Comparison of ENCODE assay signal across 23 cellular contexts in the genomic region with DNA sequence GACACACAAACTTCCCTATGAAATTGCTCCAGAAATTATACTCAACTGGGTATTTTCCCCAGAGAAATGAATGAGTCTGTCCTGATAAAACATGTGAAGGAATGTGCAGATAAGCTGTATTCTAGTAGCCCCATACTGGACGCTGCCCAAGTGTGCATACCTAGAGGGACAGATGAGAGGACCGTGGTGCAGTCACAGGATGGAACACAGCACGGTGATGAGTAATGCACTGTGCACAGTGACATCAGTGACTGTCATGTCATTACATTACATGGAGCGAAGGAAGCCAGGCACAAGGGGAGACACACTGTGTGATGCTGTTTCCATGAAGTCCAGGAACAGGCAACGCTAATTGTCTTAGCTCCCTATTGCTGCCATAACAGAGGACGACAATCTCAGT.
DNase-seq lines count a peak whose midpoint lies in the region; ATAC-seq and TF ChIP-seq lines count a peak whose summit lies in the region.
"Had no signal": no experiment of that assay in that cellular context is flagged by ENCODE, and none has a peak within 500 bp of the region (broad histone marks: within the 10 kb centered on the region; RNA-seq: fewer than 3 reads in every experiment).

No MANE protein-coding gene starts in this region.

- H2AFZ ChIP-seq in neural progenitor cell (replicated peaks), result no peak overlapping the region
- H2AFZ ChIP-seq in GM23248, result no peak overlapping the region

- H3K4me3 ChIP-seq in RWPE2 (ENCODE audit: severe bottlenecking) (no peak overlapping the region), neural progenitor cell (no peak overlapping the region), GM23248 (no peak overlapping the region)
- H3K4me3 ChIP-seq: SK-N-MC had no signal

- H3K27ac ChIP-seq in RWPE2 (ENCODE audit: poor library complexity, severe bottlenecking) (no peak overlapping the region), neural progenitor cell (no peak overlapping the region), GM23248 (no peak overlapping the region)
- H3K27ac ChIP-seq: HL-60, RWPE1, SK-N-MC had no signal

- no peaks in the 10 kb centered on the region for H3K4me1 ChIP-seq in RWPE2 (ENCODE audit: insufficient read depth, poor library complexity, severe bottlenecking)
- H3K4me1 ChIP-seq in neural progenitor cell, result peaks cover 5% of the 10 kb centered on the region
- no peaks in the 10 kb centered on the region for H3K4me1 ChIP-seq in GM23248 (ENCODE audit: insufficient read depth)

- H3K27ac Mint-ChIP-seq in brain (peak overlapping the region in 3 of 5 experiments; percentile 2 to 69 (median 29)), neural progenitor cell (peak overlapping the region; percentile 35)
- H3K27ac Mint-ChIP-seq: B cell had no signal

- H3K36me3 Mint-ChIP-seq in brain (peaks cover 35% of the 10 kb centered on the region), neural progenitor cell (peaks cover 12% of the 10 kb centered on the region)

- in situ Hi-C loops in GM23248 (cut with MboI), result no loop called here

- H3K9me3 Mint-ChIP-seq in brain (peaks cover 11 to 35% (median 25%) of the 10 kb centered on the region in 5 experiments), neural progenitor cell (peaks cover 17% of the 10 kb centered on the region)

- H3K9ac ChIP-seq in neural progenitor cell (no peak overlapping the region), GM23248 (no peak overlapping the region)

- H3K36me3 ChIP-seq in RWPE2 (ENCODE audit: low read depth) (peaks cover 12% of the 10 kb centered on the region), neural progenitor cell (no peaks in the 10 kb centered on the region), GM23248 (ENCODE audit: low read depth) (no peaks in the 10 kb centered on the region)

- no peak for TF ChIP-seq CTCF in RWPE2 (IDR thresholded peaks at IDR 0.05; ENCODE audit: poor library complexity, severe bottlenecking)
- no peak for TF ChIP-seq CTCF in brain (conservative IDR thresholded peaks at IDR 0.05)
- no peak for TF ChIP-seq CTCF in neural progenitor cell (IDR thresholded peaks at IDR 0.05)

- no peaks in the 10 kb centered on the region for H4K20me1 ChIP-seq in neural progenitor cell (ENCODE audit: low read depth)
- no peaks in the 10 kb centered on the region for H4K20me1 ChIP-seq in GM23248 (ENCODE audit: insufficient read depth)

- H3K4me1 Mint-ChIP-seq in brain (peaks cover 28% of the 10 kb centered on the region), neural progenitor cell (peaks cover 18% of the 10 kb centered on the region)
- H3K4me1 Mint-ChIP-seq: B cell had no signal

- H3K79me2 ChIP-seq in neural progenitor cell (ENCODE audit: low read depth) (no peaks in the 10 kb centered on the region), GM23248 (ENCODE audit: insufficient read depth) (no peaks in the 10 kb centered on the region)

- H3K27me3 Mint-ChIP-seq in brain, result no peaks in the 10 kb centered on the region
- H3K27me3 Mint-ChIP-seq in neural progenitor cell (ENCODE audit: insufficient read depth, low read depth), result no peaks in the 10 kb centered on the region
- H3K27me3 Mint-ChIP-seq: B cell had no signal

- no peaks in the 10 kb centered on the region for H3K9me3 ChIP-seq in RWPE2 (ENCODE audit: severe bottlenecking)
- no peaks in the 10 kb centered on the region for H3K9me3 ChIP-seq in neural progenitor cell (ENCODE audit: low read depth)
- no peaks in the 10 kb centered on the region for H3K9me3 ChIP-seq in GM23248 (ENCODE audit: low read depth)

- H3F3A ChIP-seq in neural progenitor cell (ENCODE audit: low read depth), result no peaks in the 10 kb centered on the region
- H3F3A ChIP-seq in GM23248 (ENCODE audit: insufficient read depth), result no peaks in the 10 kb centered on the region

- 52 to 57% methylated on average over 6 of the region's 6 CpGs for WGBS in GM23248 (ENCODE audit: low coverage in 1 of 2, low lambda C conversion rate in 2 of 2, missing lambda C conversion rate in 2 of 2), 2 experiments

- H3K4me3 Mint-ChIP-seq in brain, result no peak overlapping the region
- H3K4me3 Mint-ChIP-seq in neural progenitor cell, result no peak overlapping the region
- H3K4me3 Mint-ChIP-seq: B cell had no signal

- ATAC-seq in RWPE2 (ENCODE audit: low read depth), result 0 out of 3 replicates have a peak, but pooled peaks have one; percentile 13
- ATAC-seq: Panc1 had no signal

- H3K4me2 ChIP-seq in neural progenitor cell (no peak overlapping the region), GM23248 (ENCODE audit: unreplicated experiment) (no peak overlapping the region)

- no peaks in the 10 kb centered on the region for H3K27me3 ChIP-seq in RWPE2 (ENCODE audit: insufficient read depth, poor library complexity, severe bottlenecking)
- no peaks in the 10 kb centered on the region for H3K27me3 ChIP-seq in neural progenitor cell
- no peaks in the 10 kb centered on the region for H3K27me3 ChIP-seq in GM23248 (replicated peaks; ENCODE audit: insufficient read depth)

- DNase-seq in RWPE2 (ENCODE audit: low spot score) (peak; percentile 67), neural progenitor cell (ENCODE audit: low spot score) (no peak), NCI-H146 treated with DMSO at 0.1 percent for 48 hours (lab: John Stamatoyannopoulos, UW; ENCODE audit: unreplicated experiment) (no peak), glomerular visceral epithelial cell (ENCODE audit: extremely low spot score) (no peak), NCI-H2107 treated with DMSO at 0.1 percent for 48 hours (lab: John Stamatoyannopoulos, UW; ENCODE audit: unreplicated experiment) (no peak), GM23248 (no peak)
- DNase-seq: Calu3, DMS79 treated with DMSO at 0.1 percent for 48 hours, GF-D8, Kasumi-1, NCI-H1092 treated with DMSO at 0.1 percent for 48 hours, NCI-H146, NCI-H2029, NCI-H2227 treated with DMSO at 0.1 percent for 48 hours, NCI-H510A, NCI-H69, SIG-M5 had no signal

- no peaks in the 10 kb centered on the region for H3K9me2 ChIP-seq in GM23248 (ENCODE audit: insufficient read depth)
